In the genomic region with DNA sequence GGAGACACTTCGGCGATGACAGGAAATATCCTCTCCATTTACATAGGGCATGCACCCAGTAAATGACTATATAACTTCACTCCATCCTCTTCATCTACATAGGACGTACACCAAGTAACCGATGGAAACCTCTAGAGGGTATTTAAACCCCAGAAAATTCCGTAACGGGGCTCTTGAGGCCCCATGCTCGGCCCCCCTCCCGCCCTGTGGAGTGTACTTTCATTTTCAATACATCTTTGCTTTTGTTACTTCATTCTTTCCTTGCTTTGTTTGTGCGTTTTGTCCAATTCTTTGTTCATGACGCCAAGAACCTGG, we compare ENCODE assay signal across 1 cellular context.
TF ChIP-seq lines count a peak whose summit lies in the region.

No MANE protein-coding gene starts in this region.

TF ChIP-seq in H1, 55 proteins besides CTCF, POLR2A, EP300 and RAD21:
- TF ChIP-seq EZH2 (IDR thresholded peaks at IDR 0.05; ENCODE audit: low read depth, low read length, severe bottlenecking) (no peak), SP4 (IDR thresholded peaks at IDR 0.05; ENCODE audit: low read length) (no peak), SRF (IDR thresholded peaks at IDR 0.05; ENCODE audit: low read depth, low read length) (no peak), SP1 (IDR thresholded peaks at IDR 0.05; ENCODE audit: low read depth, low read length) (no peak), RBBP5 (IDR thresholded peaks at IDR 0.05; ENCODE audit: borderline replicate concordance, low read depth, low read length) (no peak), SP2 (IDR thresholded peaks at IDR 0.05; ENCODE audit: low read length) (no peak), JUN (IDR thresholded peaks at IDR 0.05; ENCODE audit: low read depth, low read length) (no peak)
TF ChIP-seq in H1: peak in this region for 0.
